In genomic region chr13:51814825-51815650, GRCh38 we compare ENCODE assay signal across 7 cellular contexts. TPM values are rescaled to one million over a fixed set of nuclear protein-coding genes. Genes with fewer than 3 reads are reported as not detected.
DNase-seq lines count a peak whose midpoint lies in the region; ATAC-seq and TF ChIP-seq lines count a peak whose summit lies in the region.

No MANE protein-coding gene starts in this region.

- DNase-seq in GOT3 (lab: John Stamatoyannopoulos, UW), result peak; percentile 19
- DNase-seq in SK-MEL-5 (ENCODE audit: low read depth, low spot score), result peak; percentile 88
- DNase-seq in activated naive CD8-positive, alpha-beta T cell treated with anti-CD3 and anti-CD28 coated beads for 36 hours, result peak; percentile 74
- peak; percentile 56 for DNase-seq in left cardiac atrium
- peak; percentile 74 for DNase-seq in sciatic nerve (ENCODE audit: low spot score)

- no peaks in the 10 kb centered on the region for H3K9me3 ChIP-seq in KOPT-K1 (ENCODE audit: insufficient read depth, low read length, poor library complexity, severe bottlenecking)

- H3K27me3 Mint-ChIP-seq in activated naive CD8-positive, alpha-beta T cell treated with anti-CD3 and anti-CD28 coated beads for 36 hours, result no peaks in the 10 kb centered on the region

- peaks cover 3% of the 10 kb centered on the region for H3K36me3 Mint-ChIP-seq in activated naive CD8-positive, alpha-beta T cell treated with anti-CD3 and anti-CD28 coated beads for 36 hours

- in situ Hi-C loops in SK-MEL-5 (cut with HindIII; ENCODE audit: low pct_unique_long_range_greater_than_20kb, low sequenced_read_pairs), result no loop called here

- H3K36me3 ChIP-seq in KOPT-K1 (ENCODE audit: insufficient read depth, low read length), result no peaks in the 10 kb centered on the region

- TF ChIP-seq CTCF in GM12873 (IDR thresholded peaks at IDR 0.05; ENCODE audit: insufficient read depth, low read depth, low read length, missing control alignments), result peak; percentile 93

- H3K4me1 Mint-ChIP-seq in activated naive CD8-positive, alpha-beta T cell treated with anti-CD3 and anti-CD28 coated beads for 36 hours, result peaks cover 74% of the 10 kb centered on the region

- peak overlapping the region; percentile 57 for H3K4me3 Mint-ChIP-seq in activated naive CD8-positive, alpha-beta T cell treated with anti-CD3 and anti-CD28 coated beads for 36 hours

- H3K9me3 Mint-ChIP-seq in activated naive CD8-positive, alpha-beta T cell treated with anti-CD3 and anti-CD28 coated beads for 36 hours, result no peaks in the 10 kb centered on the region

- peak overlapping the region; percentile 98 for H3K27ac Mint-ChIP-seq in activated naive CD8-positive, alpha-beta T cell treated with anti-CD3 and anti-CD28 coated beads for 36 hours

- intact Hi-C loops in left cardiac atrium (cut with DNase I) (loop anchor here in 1 of 2 donors (1.0 to 10.0 kb wide), 2 partner anchors 15 to 310 kb away; partner anchors contain the start of gene NEK5), sciatic nerve (cut with DNase I) (no loop called here)

- ATAC-seq in left cardiac atrium, result peak; percentile 66 to 67
- peak; percentile 73 for ATAC-seq in sciatic nerve

- H3K27ac ChIP-seq in KOPT-K1 (ENCODE audit: low read depth, low read length, poor library complexity, severe bottlenecking), result peak overlapping the region; percentile 23

RNA-seq across cellular contexts. Expression of gene DHRS12, which starts 11.1 kb away (rescaled TPM):
- total RNA-seq in SK-MEL-5 (2014; rRNA removed; shearing (Covaris generic)), result 3.9 and 5.8 TPM in 2 replicates
- polyA plus RNA-seq in SK-MEL-5 (2015; cell fraction: cytosol; rRNA removed), result 5.8 and 10.3 TPM in 2 replicates
- polyA plus RNA-seq in SK-MEL-5 (2015; cell fraction: nucleus; rRNA removed), result 10.6 and 34.4 TPM in 2 replicates
- total RNA-seq in activated naive CD8-positive, alpha-beta T cell treated with anti-CD3 and anti-CD28 coated beads for 36 hours, result 1 to 10 TPM; 9.7 to 9.9 TPM
- total RNA-seq in left cardiac atrium (10 to 100 TPM in 1 of 2 donors, 1 to 10 TPM in 1; 9.1 to 13.3 TPM), sciatic nerve (18.8 TPM)

RNA-seq across cellular contexts. Expression of gene TMEM272, which starts 29.9 kb away (rescaled TPM):
- 1.2 and 1.8 TPM in 2 replicates for total RNA-seq in SK-MEL-5 (2014; rRNA removed; shearing (Covaris generic))
- 0.83 and 2.4 TPM in 2 replicates for polyA plus RNA-seq in SK-MEL-5 (2015; cell fraction: cytosol; rRNA removed)
- 3.7 and 8.5 TPM in 2 replicates for polyA plus RNA-seq in SK-MEL-5 (2015; cell fraction: nucleus; rRNA removed)
- 1 to 10 TPM; 1.5 to 1.6 TPM for total RNA-seq in activated naive CD8-positive, alpha-beta T cell treated with anti-CD3 and anti-CD28 coated beads for 36 hours
- 1 to 10 TPM in 1 of 2 donors, under 1 TPM in 1; 0.68 to 1.4 TPM for total RNA-seq in left cardiac atrium
- total RNA-seq in sciatic nerve, result 0.71 TPM

RNA-seq across cellular contexts. Expression of gene CCDC70, which starts 46.7 kb away (rescaled TPM):
- total RNA-seq in SK-MEL-5 (2014; rRNA removed; shearing (Covaris generic)), result not detected in 2 replicates
- polyA plus RNA-seq in SK-MEL-5 (2015; cell fraction: cytosol; rRNA removed), result not detected in 2 replicates
- not detected in 2 replicates for polyA plus RNA-seq in SK-MEL-5 (2015; cell fraction: nucleus; rRNA removed)
- total RNA-seq in activated naive CD8-positive, alpha-beta T cell treated with anti-CD3 and anti-CD28 coated beads for 36 hours, result under 1 TPM; 0.19 to 0.56 TPM
- total RNA-seq in left cardiac atrium, result not detected
- not detected for total RNA-seq in sciatic nerve

Comparison
In these comparisons a context has a peak if more than half of its experiments do, and no peak if none do; other contexts are left out.
1. Peak in every context shown above with its lines: DNase-seq, ATAC-seq and H3K27ac ChIP-seq.
2. DNase-seq: peak in every context shown above with its lines; median percentile 88 in SK-MEL-5; 74 in activated naive CD8-positive, alpha-beta T cell treated with anti-CD3 and anti-CD28 coated beads for 36 hours; 74 in sciatic nerve; 56 in left cardiac atrium; 19 in GOT3.